Comparison of ENCODE assay signal across 20 cellular contexts in the genomic region with DNA sequence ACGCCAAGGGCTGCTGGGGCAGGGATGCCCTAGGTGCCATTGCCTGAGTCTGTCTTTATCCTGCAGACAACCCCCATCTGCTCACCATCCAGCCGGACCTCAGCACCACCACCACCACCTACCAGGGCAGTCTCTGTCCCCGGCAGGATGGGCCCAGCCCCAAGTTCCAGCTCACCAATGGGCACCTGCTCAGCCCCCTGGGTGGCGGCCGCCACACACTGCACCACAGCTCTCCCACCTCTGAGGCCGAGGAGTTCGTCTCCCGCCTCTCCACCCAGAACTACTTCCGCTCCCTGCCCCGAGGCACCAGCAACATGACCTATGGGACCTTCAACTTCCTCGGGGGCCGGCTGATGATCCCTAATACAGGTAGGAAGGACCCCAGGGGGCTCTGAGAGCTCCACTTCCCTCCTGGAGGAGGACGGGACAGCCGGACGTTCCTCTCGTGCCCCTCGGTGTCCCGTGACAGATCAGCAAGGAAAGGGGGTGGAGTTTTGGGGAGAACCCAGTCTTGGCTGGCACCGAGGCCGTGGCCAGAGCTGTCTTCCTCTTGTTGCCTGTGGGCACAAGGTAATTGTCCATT. TPM values are rescaled to one million over a fixed set of nuclear protein-coding genes. Genes with fewer than 3 reads are reported as not detected.
"Had no signal": no experiment of that assay in that cellular context is flagged by ENCODE, and none has a peak within 500 bp of the region (broad histone marks: within the 10 kb centered on the region; RNA-seq: fewer than 3 reads in every experiment).

No MANE protein-coding gene starts in this region.

- DNase-seq: effector memory CD8-positive, alpha-beta T cell; gastrocnemius medialis; left colon; mesendoderm; naive B cell; ovary; stimulated activated CD4-positive, alpha-beta T cell treated with anti-CD3 and anti-CD28 coated beads, Interleukin-15, amount 100 ng/mL, for 24 hours; stimulated activated CD4-positive, alpha-beta T cell treated with anti-CD3 and anti-CD28 coated beads, Interleukin-1b, Interleukin-23, amount 100 ng/mL, for 48 hours; stimulated activated CD4-positive, alpha-beta T cell treated with anti-CD3 and anti-CD28 coated beads, Interleukin-4, amount 100 ng/mL, for 24 hours; stimulated activated naive CD4-positive, alpha-beta T cell; stomach; substantia nigra; transverse colon had no signal

- H3K4me3 ChIP-seq: esophagus muscularis mucosa, gastrocnemius medialis, ovary, right atrium auricular region, stomach, thoracic aorta, transverse colon had no signal

- H3K36me3 ChIP-seq: esophagus muscularis mucosa, gastrocnemius medialis, ovary, right atrium auricular region, stomach, thoracic aorta, transverse colon had no signal

- H3K27me3 ChIP-seq: ovary, right atrium auricular region had no signal

- H3K4me1 ChIP-seq: esophagus muscularis mucosa, gastrocnemius medialis, right atrium auricular region, stomach, transverse colon had no signal

- ATAC-seq: effector memory CD8-positive, alpha-beta T cell; gastrocnemius medialis; left colon had no signal

- H3K27ac ChIP-seq: epithelial cell of prostate, esophagus muscularis mucosa, gastrocnemius medialis, ovary, right atrium auricular region, stomach, thoracic aorta, transverse colon had no signal

- H3K27ac Mint-ChIP-seq: naive B cell had no signal

- H3K4me3 Mint-ChIP-seq: dendritic cell treated with granulocyte-macrophage colony-stimulating factor and Interleukin-4, amounts not matched to agents 40 ng/mL and 50 ng/mL, for 4 days had no signal

- H3K9me3 ChIP-seq: esophagus muscularis mucosa, gastrocnemius medialis, ovary, right atrium auricular region, stomach, thoracic aorta, transverse colon had no signal

RNA-seq across cellular contexts. Expression of a gene that starts 24.9 kb away (rescaled TPM):
- total RNA-seq: fibroblast of villous mesenchyme, lung microvascular endothelial cell had no signal
